8 cellular contexts compared by ENCODE assay signal in the genomic region with DNA sequence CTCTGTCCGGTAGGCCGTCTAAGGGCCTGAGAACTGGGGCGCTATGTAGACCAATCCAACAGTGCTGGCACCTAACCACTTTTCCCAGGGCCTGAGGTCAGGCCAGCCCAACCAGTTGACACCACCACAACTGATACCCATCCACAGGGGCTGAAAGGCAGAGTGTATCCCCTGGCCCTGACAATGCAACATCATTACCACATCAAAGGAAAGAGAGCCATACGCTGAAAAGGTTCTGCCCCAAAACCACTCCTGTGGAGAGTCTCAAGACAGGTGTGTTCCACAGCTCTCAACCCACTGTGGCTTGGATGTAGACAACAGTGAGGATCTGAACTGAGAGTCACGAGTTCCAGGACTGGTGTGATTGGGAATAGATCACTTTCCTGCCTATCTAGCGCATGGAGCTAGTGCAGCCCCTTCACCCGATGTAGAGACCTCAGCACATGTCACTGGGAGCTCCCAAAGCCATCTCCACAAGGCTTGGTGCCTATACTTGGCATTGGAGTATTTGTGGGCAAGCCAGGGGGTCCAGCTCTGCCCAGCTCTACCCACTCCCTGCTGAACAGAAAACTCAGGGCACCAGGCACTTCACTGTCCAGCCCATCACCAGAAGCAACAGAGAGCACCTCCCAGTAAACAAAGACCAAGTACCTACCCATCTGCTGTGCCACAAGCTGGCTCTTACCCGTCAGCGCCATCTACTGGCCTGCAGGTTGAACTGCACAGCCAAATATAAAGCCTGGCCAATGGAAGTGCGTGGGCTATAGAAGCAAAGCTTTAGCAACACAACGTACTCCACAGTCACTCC.
DNase-seq lines count a peak whose midpoint lies in the region; ATAC-seq and TF ChIP-seq lines count a peak whose summit lies in the region.

No MANE protein-coding gene starts in this region.

- H3K4me3 ChIP-seq in epithelial cell of esophagus (ENCODE audit: low read length) (no peak overlapping the region), neural cell (ENCODE audit: low read length) (no peak overlapping the region), uterus (no peak overlapping the region)

- no peaks in the 10 kb centered on the region for H4K20me1 ChIP-seq in neural cell (ENCODE audit: insufficient read depth)

- H3F3A ChIP-seq in neural cell (ENCODE audit: insufficient read depth, low read length, poor library complexity, severe bottlenecking): no peaks in the 10 kb centered on the region

- H3K36me3 ChIP-seq in neural cell (ENCODE audit: insufficient read depth, low read length) (no peaks in the 10 kb centered on the region), uterus (no peaks in the 10 kb centered on the region)

- H3K4me1 ChIP-seq in uterus: no peaks in the 10 kb centered on the region

- H3K9me3 ChIP-seq in neural cell (ENCODE audit: low read length) (peaks cover 7% of the 10 kb centered on the region), uterus (no peaks in the 10 kb centered on the region)

- DNase-seq in NCI-H510A treated with DMSO at 0.1 percent for 48 hours (lab: John Stamatoyannopoulos, UW): peak; percentile 0
- no peak for DNase-seq in NCI-H510A (lab: John Stamatoyannopoulos, UW)
- DNase-seq in NCI-H2029 (lab: John Stamatoyannopoulos, UW): peak; percentile 49
- DNase-seq in activated CD4-positive, alpha-beta T cell treated with anti-CD3 and anti-CD28 coated beads for 1 hour: peak; percentile 15
- DNase-seq in epithelial cell of esophagus (ENCODE audit: low read depth): peak; percentile 33
- no peak for DNase-seq in uterus

- H2AFZ ChIP-seq in neural cell (ENCODE audit: low read depth, low read length): no peak overlapping the region

- no peaks in the 10 kb centered on the region for H3K79me2 ChIP-seq in neural cell (replicated peaks; ENCODE audit: insufficient read depth, low read length)

- H3K9ac ChIP-seq in neural cell (ENCODE audit: low read length): no peak overlapping the region

- TF ChIP-seq EP300 in neural cell (conservative IDR thresholded peaks at IDR 0.05; ENCODE audit: poor library complexity, severe bottlenecking): no peak

- no peak for ATAC-seq in HG03095 (IDR thresholded peaks at IDR 0.05; ENCODE audit: unreplicated experiment)

- TF ChIP-seq CTCF in epithelial cell of esophagus (IDR thresholded peaks at IDR 0.05; ENCODE audit: insufficient read depth, low read depth, low read length, missing control alignments) (peak; percentile 64), neural cell (IDR thresholded peaks at IDR 0.05; ENCODE audit: poor library complexity, severe bottlenecking) (peak; percentile 48), uterus (IDR thresholded peaks at IDR 0.05) (peak; percentile 22 to 56 (median 34))

- intact Hi-C loops in uterus (cut with DNase I; ENCODE audit: low total_unique reads): no loop called here

- peak; percentile 16 for TF ChIP-seq RAD21 in neural cell (conservative IDR thresholded peaks at IDR 0.05)

- no peak overlapping the region for H3K27ac ChIP-seq in neural cell (ENCODE audit: low read length)
- H3K27ac ChIP-seq in uterus: no peak overlapping the region

- H3K4me2 ChIP-seq in neural cell (ENCODE audit: low read length): no peak overlapping the region

- no peaks in the 10 kb centered on the region for H3K9me2 ChIP-seq in neural cell (ENCODE audit: insufficient read depth, low read length)

- TF ChIP-seq POLR2A in uterus (IDR thresholded peaks at IDR 0.05): no peak

- H3K27me3 ChIP-seq in neural cell (ENCODE audit: insufficient read depth, low read depth, low read length) (no peaks in the 10 kb centered on the region), uterus (no peaks in the 10 kb centered on the region)

TF ChIP-seq in neural cell, 6 proteins besides CTCF, POLR2A, EP300 and RAD21:
- TF ChIP-seq EZH2 (IDR thresholded peaks at IDR 0.05; ENCODE audit: borderline replicate concordance, insufficient read depth, low read length, poor library complexity, severe bottlenecking): no peak
- TF ChIP-seq TAF1 (IDR thresholded peaks at IDR 0.05; ENCODE audit: low read depth): no peak
- TF ChIP-seq, protein P1, sequence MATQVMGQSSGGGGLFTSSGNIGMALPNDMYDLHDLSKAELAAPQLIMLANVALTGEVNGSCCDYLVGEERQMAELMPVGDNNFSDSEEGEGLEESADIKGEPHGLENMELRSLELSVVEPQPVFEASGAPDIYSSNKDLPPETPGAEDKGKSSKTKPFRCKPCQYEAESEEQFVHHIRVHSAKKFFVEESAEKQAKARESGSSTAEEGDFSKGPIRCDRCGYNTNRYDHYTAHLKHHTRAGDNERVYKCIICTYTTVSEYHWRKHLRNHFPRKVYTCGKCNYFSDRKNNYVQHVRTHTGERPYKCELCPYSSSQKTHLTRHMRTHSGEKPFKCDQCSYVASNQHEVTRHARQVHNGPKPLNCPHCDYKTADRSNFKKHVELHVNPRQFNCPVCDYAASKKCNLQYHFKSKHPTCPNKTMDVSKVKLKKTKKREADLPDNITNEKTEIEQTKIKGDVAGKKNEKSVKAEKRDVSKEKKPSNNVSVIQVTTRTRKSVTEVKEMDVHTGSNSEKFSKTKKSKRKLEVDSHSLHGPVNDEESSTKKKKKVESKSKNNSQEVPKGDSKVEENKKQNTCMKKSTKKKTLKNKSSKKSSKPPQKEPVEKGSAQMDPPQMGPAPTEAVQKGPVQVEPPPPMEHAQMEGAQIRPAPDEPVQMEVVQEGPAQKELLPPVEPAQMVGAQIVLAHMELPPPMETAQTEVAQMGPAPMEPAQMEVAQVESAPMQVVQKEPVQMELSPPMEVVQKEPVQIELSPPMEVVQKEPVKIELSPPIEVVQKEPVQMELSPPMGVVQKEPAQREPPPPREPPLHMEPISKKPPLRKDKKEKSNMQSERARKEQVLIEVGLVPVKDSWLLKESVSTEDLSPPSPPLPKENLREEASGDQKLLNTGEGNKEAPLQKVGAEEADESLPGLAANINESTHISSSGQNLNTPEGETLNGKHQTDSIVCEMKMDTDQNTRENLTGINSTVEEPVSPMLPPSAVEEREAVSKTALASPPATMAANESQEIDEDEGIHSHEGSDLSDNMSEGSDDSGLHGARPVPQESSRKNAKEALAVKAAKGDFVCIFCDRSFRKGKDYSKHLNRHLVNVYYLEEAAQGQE (IDR thresholded peaks at IDR 0.05; ENCODE audit: borderline replicate concordance): no peak
- TF ChIP-seq SMC3 (conservative IDR thresholded peaks at IDR 0.05; ENCODE audit: poor library complexity): no peak
- TF ChIP-seq POLR2AphosphoS5 (IDR thresholded peaks at IDR 0.05): no peak
- no peak for TF ChIP-seq MXI1 (conservative IDR thresholded peaks at IDR 0.05; ENCODE audit: poor library complexity, severe bottlenecking)

Comparison
In these comparisons a context has a peak if more than half of its experiments do, and no peak if none do; other contexts are left out.
1. DNase-seq: peak in NCI-H510A treated with DMSO at 0.1 percent for 48 hours (single experiment), NCI-H2029 (single experiment), activated CD4-positive, alpha-beta T cell treated with anti-CD3 and anti-CD28 coated beads for 1 hour (single experiment) and epithelial cell of esophagus (single experiment); none in NCI-H510A (single experiment) and uterus (0 of 2).
2. Peak in every context shown above with its lines, with median percentiles within 50 percentile points of each other: CTCF ChIP-seq.